In the genomic region with DNA sequence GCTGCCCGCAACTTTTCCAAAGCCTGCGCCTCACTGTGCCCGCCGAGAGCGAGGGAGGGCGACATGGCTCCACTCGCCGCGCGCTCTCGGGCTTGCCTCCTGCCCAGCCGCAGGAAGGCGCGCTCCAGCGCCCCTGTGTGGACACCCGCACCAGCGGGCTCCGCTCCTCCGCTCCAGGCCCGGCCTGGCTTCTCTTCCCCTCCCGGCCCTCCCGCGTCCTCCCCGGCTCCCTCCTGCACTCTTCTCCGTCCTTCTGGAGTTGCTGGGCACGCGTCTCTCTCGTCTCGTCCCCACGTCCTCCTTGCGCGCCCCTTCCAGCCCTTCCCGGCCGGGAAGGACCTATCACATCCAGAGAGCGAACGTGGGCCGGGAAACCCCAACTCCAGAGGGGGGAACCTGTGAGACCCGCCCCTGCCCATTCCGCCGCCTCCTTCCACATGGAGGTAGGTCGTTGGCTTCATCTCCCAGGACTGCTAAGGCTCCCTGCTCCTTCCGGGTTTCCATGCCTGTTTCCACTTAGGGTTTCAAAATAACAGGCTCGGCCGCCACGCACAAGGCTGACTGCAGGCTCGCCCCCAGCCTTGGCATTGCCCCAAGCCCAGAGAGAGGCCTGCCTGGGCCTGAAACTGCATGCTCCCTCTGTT, we compare ENCODE assay signal across 8 cellular contexts.
A peak's percentile ranks its signal among the peaks of the same experiment; 100 is the strongest.
DNase-seq lines count a peak whose midpoint lies in the region; ATAC-seq and TF ChIP-seq lines count a peak whose summit lies in the region.
"Not testable (repeated sequence)": the region's sequence is repeated elsewhere in the genome, so short reads cannot be mapped to it uniquely, and the experiment has no call there.

No MANE protein-coding gene starts in this region.

- not testable (repeated sequence) for H4K91ac ChIP-seq in H9 (ENCODE audit: insufficient read length, low read depth, low read length)

- H2AK5ac ChIP-seq in H9 (ENCODE audit: insufficient read length, low read length), result not testable (repeated sequence)

- not testable (repeated sequence) for H3K27me3 ChIP-seq in H9 (ENCODE audit: insufficient read depth, low read length)

- peak; percentile 55; the same call in 2 of the 3 replicates for TF ChIP-seq CTCF in H9 (conservative IDR thresholded peaks at IDR 0.05)
- TF ChIP-seq CTCF in mesothelial cell of epicardium (IDR thresholded peaks at IDR 0.05; ENCODE audit: unreplicated experiment), result not testable (repeated sequence)

- H3K18ac ChIP-seq in H9 (ENCODE audit: insufficient read length, low read depth, low read length), result peak overlapping the region; percentile 94

- H4K8ac ChIP-seq in H9 (replicated peaks; ENCODE audit: insufficient read length, low read depth, low read length), result not testable (repeated sequence)

- H3K27ac Mint-ChIP-seq in H9, result peak overlapping the region in 1 of 3 experiments; percentile 62; a peak in 2 of 7 replicates
- H3K27ac Mint-ChIP-seq in activated CD4-positive, alpha-beta T cell treated with anti-CD3 and anti-CD28 coated beads, Interleukin-2, amount 10 ng/mL, durations not matched to agents 7 days and 5 days; central memory CD8-positive, alpha-beta T cell (ENCODE audit: low read depth): not testable (repeated sequence)
- peak overlapping the region; percentile 78 for H3K27ac Mint-ChIP-seq in mesothelial cell of epicardium

- not testable (repeated sequence) for H3K9me3 Mint-ChIP-seq in H9; activated CD4-positive, alpha-beta T cell treated with anti-CD3 and anti-CD28 coated beads, Interleukin-2, amount 10 ng/mL, durations not matched to agents 7 days and 5 days; central memory CD8-positive, alpha-beta T cell; mesothelial cell of epicardium

- H2BK120ac ChIP-seq in H9 (ENCODE audit: low read depth, low read length, poor library complexity, severe bottlenecking), result peak overlapping the region; percentile 81

- 0 out of 2 replicates have a peak overlapping the region, but pooled peaks have one; percentile 89 for H2BK15ac ChIP-seq in H9 (ENCODE audit: low read depth, low read length)

- H3K4me3 Mint-ChIP-seq in H9 (peak overlapping the region; percentile 76 to 87), mesothelial cell of epicardium (peak overlapping the region; percentile 71)
- H3K4me3 Mint-ChIP-seq in activated CD4-positive, alpha-beta T cell treated with anti-CD3 and anti-CD28 coated beads, Interleukin-2, amount 10 ng/mL, durations not matched to agents 7 days and 5 days, result peak overlapping the region; percentile 34
- H3K4me3 Mint-ChIP-seq in central memory CD8-positive, alpha-beta T cell, result peak overlapping the region; percentile 52

- H3K36me3 Mint-ChIP-seq in H9 (ENCODE audit: insufficient read depth in 1 of 3, low read depth in 3 of 3); activated CD4-positive, alpha-beta T cell treated with anti-CD3 and anti-CD28 coated beads, Interleukin-2, amount 10 ng/mL, durations not matched to agents 7 days and 5 days (ENCODE audit: low read depth); central memory CD8-positive, alpha-beta T cell (ENCODE audit: insufficient read depth); mesothelial cell of epicardium: not testable (repeated sequence)

- peaks cover 71% of the 10 kb centered on the region for H3K27me3 Mint-ChIP-seq in H9 (ENCODE audit: low read depth)
- H3K27me3 Mint-ChIP-seq in activated CD4-positive, alpha-beta T cell treated with anti-CD3 and anti-CD28 coated beads, Interleukin-2, amount 10 ng/mL, durations not matched to agents 7 days and 5 days, result peaks cover 47% of the 10 kb centered on the region
- H3K27me3 Mint-ChIP-seq in central memory CD8-positive, alpha-beta T cell, result peaks cover 21% of the 10 kb centered on the region
- peaks cover 61% of the 10 kb centered on the region for H3K27me3 Mint-ChIP-seq in mesothelial cell of epicardium (ENCODE audit: low read depth)

- not testable (repeated sequence) for H2BK20ac ChIP-seq in H9 (ENCODE audit: low read depth, low read length, poor library complexity, severe bottlenecking)

- H3K79me1 ChIP-seq in H9 (ENCODE audit: insufficient read depth, low read depth, low read length, poor library complexity, severe bottlenecking), result not testable (repeated sequence)

- H3K14ac ChIP-seq in H9 (ENCODE audit: insufficient read depth, low read length), result peak overlapping the region; percentile 90

- CTCF ChIA-PET in activated CD4-positive, alpha-beta T cell treated with anti-CD3 and anti-CD28 coated beads, Interleukin-2, amount 10 ng/mL, durations not matched to agents 7 days and 5 days (lab: Charles Lee), result not testable (repeated sequence)

- H2BK5ac ChIP-seq in H9 (ENCODE audit: insufficient read length, low read length), result not testable (repeated sequence)

- not testable (repeated sequence) for H3K79me2 ChIP-seq in H9 (ENCODE audit: insufficient read depth, low read length)

- H3K56ac ChIP-seq in H9 (ENCODE audit: insufficient read length, low read depth, low read length), result not testable (repeated sequence)

- peaks cover 12 to 13% of the 10 kb centered on the region in 2 experiments for H3K4me1 Mint-ChIP-seq in H9
- H3K4me1 Mint-ChIP-seq in activated CD4-positive, alpha-beta T cell treated with anti-CD3 and anti-CD28 coated beads, Interleukin-2, amount 10 ng/mL, durations not matched to agents 7 days and 5 days; central memory CD8-positive, alpha-beta T cell: not testable (repeated sequence)
- H3K4me1 Mint-ChIP-seq in mesothelial cell of epicardium, result peaks cover 12% of the 10 kb centered on the region

- H4K20me1 ChIP-seq in H9 (ENCODE audit: control insufficient read depth, insufficient read depth, insufficient read length), result not testable (repeated sequence)

- H3K23me2 ChIP-seq in H9 (ENCODE audit: insufficient read length, low read depth, low read length, poor library complexity, severe bottlenecking), result peaks cover 13% of the 10 kb centered on the region

- H2BK12ac ChIP-seq in H9 (ENCODE audit: insufficient read length, low read depth, low read length), result not testable (repeated sequence)

- H3K27ac ChIP-seq in H9 (ENCODE audit: insufficient read length, low read depth, low read length), result not testable (repeated sequence)

- not testable (repeated sequence) for ATAC-seq in central memory CD8-positive, alpha-beta T cell (replicated peaks; ENCODE audit: extremely low read depth, poor library complexity, severe bottlenecking)
- ATAC-seq in left cardiac atrium, result peak; percentile 90 to 93
- ATAC-seq in sciatic nerve, result peak; percentile 82

- peak overlapping the region; percentile 8 for H3K9ac ChIP-seq in H9 (ENCODE audit: extremely low read depth, insufficient read length, low read length)

- intact Hi-C loops in left cardiac atrium (cut with DNase I), result loop anchor here in 1 of 2 donors (10.0 kb wide), 1 partner anchor 164 kb away; no protein-coding TSS in a partner anchor
- intact Hi-C loops in sciatic nerve (cut with DNase I), result not testable (repeated sequence)

- not testable (repeated sequence) for H3K9me3 ChIP-seq in H9 (ENCODE audit: control insufficient read depth, low read depth, low read length)

- not testable (repeated sequence) for H3K4ac ChIP-seq in H9 (ENCODE audit: low read depth, low read length)

- H3K4me1 ChIP-seq in H9 (ENCODE audit: insufficient read depth, low read length), result not testable (repeated sequence)

- WGBS in H9 (ENCODE audit: extremely low coverage, insufficient read length, low lambda C conversion rate), result no CpG with 5 or more reads among the region's 46 CpGs

- H3T11ph ChIP-seq in H9 (ENCODE audit: low read length), result not testable (repeated sequence)

- not testable (repeated sequence) for H3K23ac ChIP-seq in H9 (ENCODE audit: insufficient read length, low read depth, low read length)

- POLR2A ChIA-PET in activated CD4-positive, alpha-beta T cell treated with anti-CD3 and anti-CD28 coated beads, Interleukin-2, amount 10 ng/mL, durations not matched to agents 7 days and 5 days (lab: Charles Lee), result not testable (repeated sequence)

- DNase-seq in Ammon's horn (ENCODE audit: low spot score), result peak; percentile 49
- peak; percentile 82 for DNase-seq in H9
- DNase-seq in NCI-H2227 (lab: John Stamatoyannopoulos, UW; ENCODE audit: unreplicated experiment), result peak; percentile 59
- not testable (repeated sequence) for DNase-seq in activated CD4-positive, alpha-beta T cell treated with anti-CD3 and anti-CD28 coated beads, Interleukin-2, amount 10 ng/mL, durations not matched to agents 7 days and 5 days; central memory CD8-positive, alpha-beta T cell (ENCODE audit: low spot score in 2 of 2)
- peak; percentile 57 for DNase-seq in left cardiac atrium
- peak in 1 of 2 experiments; percentile 45 for DNase-seq in mesothelial cell of epicardium (ENCODE audit: low spot score in 2 of 2, unreplicated experiment in 2 of 2)
- peak; percentile 70 for DNase-seq in sciatic nerve (ENCODE audit: low spot score)

- peak overlapping the region; percentile 73 for H2AFZ ChIP-seq in H9 (ENCODE audit: low read length)

- not testable (repeated sequence) for H4K5ac ChIP-seq in H9 (ENCODE audit: insufficient read length, low read depth, low read length)

- peak overlapping the region; percentile 82 for H3K4me2 ChIP-seq in H9 (ENCODE audit: insufficient read depth, insufficient read length, low read length)
